ENCODE assay signal across 8 cellular contexts in the genomic region with DNA sequence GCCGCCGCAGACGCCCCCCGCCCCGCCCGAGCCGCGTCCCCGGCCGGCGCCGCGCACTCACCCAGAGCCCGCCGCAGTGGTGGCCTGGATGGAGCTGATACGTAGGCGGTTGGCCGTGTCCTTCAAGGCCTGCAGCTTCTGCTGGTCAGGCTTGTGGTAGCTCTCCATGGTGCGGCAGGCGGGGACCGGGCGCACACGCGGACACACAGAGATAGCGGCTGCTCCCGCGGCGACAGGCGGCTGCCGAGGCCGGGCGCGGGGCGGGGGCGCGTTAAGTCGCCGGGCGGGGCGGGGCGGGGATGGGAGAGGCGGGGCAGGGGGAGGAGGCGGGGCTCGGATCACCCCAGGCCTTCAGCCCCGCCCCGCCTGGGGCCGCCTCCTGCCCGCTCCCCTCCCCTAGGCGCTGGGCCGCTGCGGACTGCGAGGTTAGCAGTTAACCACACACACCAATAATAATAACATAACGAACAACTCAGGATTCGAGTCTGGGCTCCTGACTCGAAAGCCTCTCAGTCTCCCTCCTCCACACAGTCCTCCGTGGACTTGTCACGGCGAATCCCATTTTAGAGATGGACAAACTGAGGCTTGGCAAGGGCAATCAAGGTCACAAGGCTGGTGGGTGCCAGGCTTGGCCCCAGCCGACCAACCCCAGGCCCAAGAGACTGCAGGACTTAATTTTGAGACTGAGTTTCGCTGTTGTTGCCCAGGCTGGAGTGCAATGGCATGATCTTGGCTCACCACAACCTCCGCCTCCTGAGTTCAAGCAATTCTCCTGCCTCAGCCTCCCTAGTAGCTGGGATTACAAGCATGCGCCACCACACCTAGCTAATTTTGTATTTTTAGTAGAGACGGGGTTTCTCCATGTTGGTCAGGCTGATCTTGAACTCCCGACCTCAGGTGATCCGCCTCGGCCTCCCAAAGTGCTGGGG. TPM values are rescaled to one million over a fixed set of nuclear protein-coding genes. Genes with fewer than 3 reads are reported as not detected.
DNase-seq lines count a peak whose midpoint lies in the region; ATAC-seq and TF ChIP-seq lines count a peak whose summit lies in the region.

A gene with protein sequence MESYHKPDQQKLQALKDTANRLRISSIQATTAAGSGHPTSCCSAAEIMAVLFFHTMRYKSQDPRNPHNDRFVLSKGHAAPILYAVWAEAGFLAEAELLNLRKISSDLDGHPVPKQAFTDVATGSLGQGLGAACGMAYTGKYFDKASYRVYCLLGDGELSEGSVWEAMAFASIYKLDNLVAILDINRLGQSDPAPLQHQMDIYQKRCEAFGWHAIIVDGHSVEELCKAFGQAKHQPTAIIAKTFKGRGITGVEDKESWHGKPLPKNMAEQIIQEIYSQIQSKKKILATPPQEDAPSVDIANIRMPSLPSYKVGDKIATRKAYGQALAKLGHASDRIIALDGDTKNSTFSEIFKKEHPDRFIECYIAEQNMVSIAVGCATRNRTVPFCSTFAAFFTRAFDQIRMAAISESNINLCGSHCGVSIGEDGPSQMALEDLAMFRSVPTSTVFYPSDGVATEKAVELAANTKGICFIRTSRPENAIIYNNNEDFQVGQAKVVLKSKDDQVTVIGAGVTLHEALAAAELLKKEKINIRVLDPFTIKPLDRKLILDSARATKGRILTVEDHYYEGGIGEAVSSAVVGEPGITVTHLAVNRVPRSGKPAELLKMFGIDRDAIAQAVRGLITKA (minus strand): TSS at position 248 of the 929 bp plus-strand sequence. CDS start 80 bp downstream, at position 168.

- peaks cover 12% of the 10 kb centered on the region for H3K27me3 Mint-ChIP-seq in activated naive CD8-positive, alpha-beta T cell treated with anti-CD3 and anti-CD28 coated beads, Interleukin-2, amount 10 ng/mL, durations not matched to agents 7 days and 5 days

- H3K4me2 ChIP-seq in Loucy (ENCODE audit: low read depth, low read length, poor library complexity, severe bottlenecking) (peak within 1 kb of the TSS; percentile 99), SU-DHL-6 (ENCODE audit: low read depth, low read length, poor library complexity, severe bottlenecking) (peak within 1 kb of the TSS; percentile 79), parathyroid adenoma (ENCODE audit: low read length) (peak within 1 kb of the TSS; percentile 99)

- H3K36me3 Mint-ChIP-seq in activated naive CD8-positive, alpha-beta T cell treated with anti-CD3 and anti-CD28 coated beads, Interleukin-2, amount 10 ng/mL, durations not matched to agents 7 days and 5 days: peaks cover 10% of the 10 kb centered on the region

- peak within 1 kb of the TSS; percentile 50 for H2AFZ ChIP-seq in Loucy (ENCODE audit: low read length)
- H2AFZ ChIP-seq in SU-DHL-6 (ENCODE audit: low read depth, low read length, severe bottlenecking): peak within 1 kb of the TSS; percentile 78
- H2AFZ ChIP-seq in parathyroid adenoma: peak within 1 kb of the TSS; percentile 91

- H3K4me1 Mint-ChIP-seq in activated naive CD8-positive, alpha-beta T cell treated with anti-CD3 and anti-CD28 coated beads, Interleukin-2, amount 10 ng/mL, durations not matched to agents 7 days and 5 days: peaks cover 29% of the 10 kb centered on the region

- H3K79me2 ChIP-seq in Loucy (ENCODE audit: insufficient read depth, low read length): peaks cover 47% of the 10 kb centered on the region
- H3K79me2 ChIP-seq in SU-DHL-6 (ENCODE audit: insufficient read depth, low read length): peaks cover 46% of the 10 kb centered on the region
- H3K79me2 ChIP-seq in parathyroid adenoma: peaks cover 30% of the 10 kb centered on the region

- H3K4me3 Mint-ChIP-seq in activated naive CD8-positive, alpha-beta T cell treated with anti-CD3 and anti-CD28 coated beads, Interleukin-2, amount 10 ng/mL, durations not matched to agents 7 days and 5 days: peak within 1 kb of the TSS; percentile 95

- peak within 1 kb of the TSS; percentile 92 for H3K4me3 ChIP-seq in Loucy (ENCODE audit: low read length, poor library complexity, severe bottlenecking)
- H3K4me3 ChIP-seq in SU-DHL-6 (ENCODE audit: insufficient read depth, low read length, poor library complexity, severe bottlenecking): peak within 1 kb of the TSS; percentile 98
- H3K4me3 ChIP-seq in parathyroid adenoma (ENCODE audit: low read depth, low read length): peak within 1 kb of the TSS; percentile 75
- peak within 1 kb of the TSS; percentile 68 to 99 for H3K4me3 ChIP-seq in tibial artery

- H3K27ac ChIP-seq in SU-DHL-6 (ENCODE audit: low read depth, low read length): peak within 1 kb of the TSS; percentile 78
- H3K27ac ChIP-seq in parathyroid adenoma: peak within 1 kb of the TSS; percentile 74
- H3K27ac ChIP-seq in tibial artery: peak within 1 kb of the TSS; percentile 76 to 85

- TF ChIP-seq CTCF in Loucy (conservative IDR thresholded peaks at IDR 0.05; ENCODE audit: low read length): no peak
- no peak for TF ChIP-seq CTCF in SU-DHL-6 (IDR thresholded peaks at IDR 0.05; ENCODE audit: insufficient read depth, low read length, poor library complexity, severe bottlenecking)
- TF ChIP-seq CTCF in parathyroid adenoma (IDR thresholded peaks at IDR 0.05): no peak
- TF ChIP-seq CTCF in tibial artery (IDR thresholded peaks at IDR 0.05): no peak

- H4K20me1 ChIP-seq in Loucy (ENCODE audit: insufficient read depth, low read length, poor library complexity, severe bottlenecking): peaks cover 40% of the 10 kb centered on the region
- peaks cover 12% of the 10 kb centered on the region; the same call in 1 of the 2 replicates for H4K20me1 ChIP-seq in SU-DHL-6 (ENCODE audit: low read depth, low read length)

- H3K9me3 ChIP-seq in Loucy (ENCODE audit: insufficient read depth, low read depth, low read length): no peaks in the 10 kb centered on the region
- no peaks in the 10 kb centered on the region for H3K9me3 ChIP-seq in SU-DHL-6 (ENCODE audit: insufficient read depth, low read length)
- no peaks in the 10 kb centered on the region for H3K9me3 ChIP-seq in parathyroid adenoma (ENCODE audit: control insufficient read depth, low read length)
- H3K9me3 ChIP-seq in tibial artery: no peaks in the 10 kb centered on the region

- H3K4me1 ChIP-seq in Loucy (ENCODE audit: insufficient read depth, low read length, poor library complexity, severe bottlenecking): peaks cover 32% of the 10 kb centered on the region
- H3K4me1 ChIP-seq in parathyroid adenoma: peaks cover 23% of the 10 kb centered on the region
- H3K4me1 ChIP-seq in tibial artery: peaks cover 0 to 42% (median 35%) of the 10 kb centered on the region in 4 donors

- H3F3A ChIP-seq in Loucy (ENCODE audit: low read depth) (no peaks in the 10 kb centered on the region), SU-DHL-6 (ENCODE audit: insufficient read depth) (0 out of 2 replicates have a peak, but pooled peaks cover 3% of the 10 kb centered on the region)

- DNase-seq in ELR (ENCODE audit: low read depth): peak; percentile 84
- peak; percentile 71 for DNase-seq in H4 (ENCODE audit: low spot score)
- peak; percentile 86 for DNase-seq in activated naive CD8-positive, alpha-beta T cell treated with anti-CD3 and anti-CD28 coated beads, Interleukin-2, amount 10 ng/mL, durations not matched to agents 7 days and 5 days
- peak; percentile 95 for DNase-seq in Right ventricle myocardium superior
- peak; percentile 85 to 91 for DNase-seq in tibial artery

- intact Hi-C loops in Right ventricle myocardium superior (cut with DNase I): no loop called here
- intact Hi-C loops in tibial artery (cut with DNase I; ENCODE audit: low total_unique reads): no loop called here

- H3K9me2 ChIP-seq in Loucy (replicated peaks; ENCODE audit: low read depth, low read length) (no peaks in the 10 kb centered on the region), SU-DHL-6 (replicated peaks; ENCODE audit: insufficient read depth, low read length) (no peaks in the 10 kb centered on the region)

- H3K27me3 ChIP-seq in Loucy (ENCODE audit: insufficient read depth, low read length, poor library complexity, severe bottlenecking): no peaks in the 10 kb centered on the region
- H3K27me3 ChIP-seq in SU-DHL-6 (ENCODE audit: low read length): no peaks in the 10 kb centered on the region
- H3K27me3 ChIP-seq in parathyroid adenoma (ENCODE audit: control insufficient read depth, insufficient read depth, low read length): no peaks in the 10 kb centered on the region
- no peaks in the 10 kb centered on the region for H3K27me3 ChIP-seq in tibial artery

- no peaks in the 10 kb centered on the region for H3K9me3 Mint-ChIP-seq in activated naive CD8-positive, alpha-beta T cell treated with anti-CD3 and anti-CD28 coated beads, Interleukin-2, amount 10 ng/mL, durations not matched to agents 7 days and 5 days

- ATAC-seq in activated naive CD8-positive, alpha-beta T cell treated with anti-CD3 and anti-CD28 coated beads, Interleukin-2, amount 10 ng/mL, durations not matched to agents 7 days and 5 days (ENCODE audit: low read depth): peak; percentile 66
- peak; percentile 84 for ATAC-seq in Right ventricle myocardium superior (ENCODE audit: poor library complexity)

- H3K9ac ChIP-seq in Loucy (ENCODE audit: low read depth, low read length, poor library complexity, severe bottlenecking) (peak within 1 kb of the TSS; percentile 95), SU-DHL-6 (ENCODE audit: low read length) (peak within 1 kb of the TSS; percentile 95), parathyroid adenoma (peak within 1 kb of the TSS; percentile 72)

- H3K36me3 ChIP-seq in Loucy (ENCODE audit: insufficient read depth, low read length) (no peaks in the 10 kb centered on the region), SU-DHL-6 (ENCODE audit: low read length) (no peaks in the 10 kb centered on the region), parathyroid adenoma (ENCODE audit: control insufficient read depth, insufficient read depth, low read length) (no peaks in the 10 kb centered on the region), tibial artery (no peaks in the 10 kb centered on the region)

- POLR2A ChIA-PET in activated naive CD8-positive, alpha-beta T cell treated with anti-CD3 and anti-CD28 coated beads, Interleukin-2, amount 10 ng/mL, durations not matched to agents 7 days and 5 days (lab: Charles Lee): interaction anchor here (0.6 to 2.7 kb wide), 4 partner anchors 14 to 92 kb away, joined by 3 to 19 read pairs (median 7); a partner anchor contains a TSS

- H3K27ac Mint-ChIP-seq in activated naive CD8-positive, alpha-beta T cell treated with anti-CD3 and anti-CD28 coated beads, Interleukin-2, amount 10 ng/mL, durations not matched to agents 7 days and 5 days: peak within 1 kb of the TSS; percentile 88

RNA-seq across cellular contexts. Expression of the gene that starts here (rescaled TPM):
- total RNA-seq in H4 (2014; rRNA removed; shearing (Covaris generic)): 404 and 447 TPM in 2 replicates
- total RNA-seq in activated naive CD8-positive, alpha-beta T cell treated with anti-CD3 and anti-CD28 coated beads, Interleukin-2, amount 10 ng/mL, durations not matched to agents 7 days and 5 days: 100 to 1,000 TPM; 204 to 210 TPM
- 43.6 TPM for total RNA-seq in Right ventricle myocardium superior

Comparison
In these comparisons a context has a peak if more than half of its experiments do, and no peak if none do; other contexts are left out.
1. Peak in every context shown above with its lines: DNase-seq, ATAC-seq, H3K4me3 ChIP-seq and H3K27ac ChIP-seq.